1 cellular context compared by ENCODE assay signal in the genomic region with DNA sequence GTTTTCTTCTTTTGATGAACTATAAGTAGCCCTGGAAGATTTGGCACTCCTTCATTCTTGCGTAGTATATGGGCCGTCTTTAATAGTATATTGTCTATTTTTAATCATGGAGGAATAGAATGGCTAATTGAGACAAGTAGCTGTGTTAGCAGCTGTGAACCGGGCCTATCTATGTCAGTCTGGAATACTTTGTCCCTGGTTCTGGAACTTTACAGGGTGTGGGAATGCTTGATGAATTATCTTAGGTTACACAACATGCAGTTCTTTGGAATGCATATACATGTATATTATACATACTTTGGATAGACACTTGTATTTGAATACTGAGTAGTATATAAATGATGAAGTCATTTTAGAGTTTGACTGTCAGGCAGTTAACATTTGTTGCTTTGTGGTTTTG.
TF ChIP-seq lines count a peak whose summit lies in the region.

No MANE protein-coding gene starts in this region.

TF ChIP-seq in endothelial cell of umbilical vein, 7 proteins besides CTCF, POLR2A, EP300 and RAD21:
- TF ChIP-seq FOS (IDR thresholded peaks at IDR 0.05; ENCODE audit: borderline replicate concordance, insufficient read depth, low read length), result no peak
- TF ChIP-seq POLR2AphosphoS5 (IDR thresholded peaks at IDR 0.05; ENCODE audit: insufficient read depth, low read depth, low read length), result no peak
TF ChIP-seq in endothelial cell of umbilical vein: peak in this region for 0.
